Comparison of ENCODE assay signal across 18 cellular contexts in genomic region chr19:11281336-11282049, GRCh38. TPM values are rescaled to one million over a fixed set of nuclear protein-coding genes. Genes with fewer than 3 reads are reported as not detected.
"Had no signal": no experiment of that assay in that cellular context is flagged by ENCODE, and none has a peak within 500 bp of the region (broad histone marks: within the 10 kb centered on the region; RNA-seq: fewer than 3 reads in every experiment).

No MANE protein-coding gene starts in this region.

- DNase-seq: activated CD4-positive, CD25-positive, alpha-beta regulatory T cell treated with anti-CD3 and anti-CD28 coated beads, Interleukin-2, amount 50 U/mL, for 72 hours; activated naive CD4-positive, alpha-beta T cell treated with anti-CD3 and anti-CD28 coated beads, Interleukin-2, amount 10 ng/mL, durations not matched to agents 7 days and 5 days; activated T-cell treated with anti-CD3 and anti-CD28 coated beads, Interleukin-2, amount 50 U/mL, for 1 hour; central memory CD4-positive, alpha-beta T cell; foreskin melanocyte; ovary; right lobe of liver; stimulated activated CD4-positive, alpha-beta T cell treated with anti-CD3 and anti-CD28 coated beads, Interleukin-4, amount 100 ng/mL, for 4 hours; stimulated activated CD8-positive, alpha-beta memory T cell treated with anti-CD3 and anti-CD28 coated beads, Interleukin-4, amount 100 ng/mL, for 48 hours; stimulated activated naive CD4-positive, alpha-beta T cell treated with Interleukin-2 at 50 U/mL for 16 hours; T-helper 1 cell; T1000; trophoblast cell had no signal

- H3K4me3 Mint-ChIP-seq: activated naive CD4-positive, alpha-beta T cell treated with anti-CD3 and anti-CD28 coated beads, Interleukin-2, amount 10 ng/mL, durations not matched to agents 7 days and 5 days; neural progenitor cell had no signal

- H3K4me1 Mint-ChIP-seq: neural progenitor cell had no signal

- H3K27ac Mint-ChIP-seq: activated naive CD4-positive, alpha-beta T cell treated with anti-CD3 and anti-CD28 coated beads, Interleukin-2, amount 10 ng/mL, durations not matched to agents 7 days and 5 days; neural progenitor cell had no signal

- ATAC-seq: right lobe of liver had no signal

- H3K36me3 Mint-ChIP-seq: activated naive CD4-positive, alpha-beta T cell treated with anti-CD3 and anti-CD28 coated beads, Interleukin-2, amount 10 ng/mL, durations not matched to agents 7 days and 5 days; neural progenitor cell had no signal

RNA-seq across cellular contexts. Expression of gene TSPAN16, which starts 14.5 kb away (rescaled TPM):
- total RNA-seq: liver, mesenteric fat pad, ovary, pulmonary artery endothelial cell, right lobe of liver, smooth muscle cell had no signal

RNA-seq across cellular contexts. Expression of gene ANGPTL8, which starts 42.1 kb away (rescaled TPM):
- total RNA-seq: pulmonary artery endothelial cell had no signal
